In genomic region chr10:79090134-79090803, GRCh38 we compare ENCODE assay signal across 12 cellular contexts. TPM values are rescaled to one million over a fixed set of nuclear protein-coding genes. Genes with fewer than 3 reads are reported as not detected.
DNase-seq lines count a peak whose midpoint lies in the region; ATAC-seq and TF ChIP-seq lines count a peak whose summit lies in the region.
"Had no signal": no experiment of that assay in that cellular context is flagged by ENCODE, and none has a peak within 500 bp of the region (broad histone marks: within the 10 kb centered on the region; RNA-seq: fewer than 3 reads in every experiment).

No MANE protein-coding gene starts in this region.

- no peak overlapping the region for H4K8ac ChIP-seq in mesenchymal stem cell (ENCODE audit: low read length)

- H2BK5ac ChIP-seq in mesenchymal stem cell (ENCODE audit: low read depth, low read length, poor library complexity, severe bottlenecking) = no peak overlapping the region

- no peak overlapping the region for H4K91ac ChIP-seq in mesenchymal stem cell (ENCODE audit: low read length)

- H3K79me1 ChIP-seq in mesenchymal stem cell (replicated peaks; ENCODE audit: low read length, poor library complexity, severe bottlenecking) = no peaks in the 10 kb centered on the region

- H3K14ac ChIP-seq in mesenchymal stem cell (ENCODE audit: low read length in 2 of 2) = peak overlapping the region in 1 of 2 experiments; percentile 66

- H2AFZ ChIP-seq in mesenchymal stem cell (ENCODE audit: low read depth, low read length) = no peak overlapping the region

- 61% methylated on average over 6 of the region's 6 CpGs for WGBS in mesenchymal stem cell

- H3K9me3 ChIP-seq in AG04450 (ENCODE audit: control insufficient read depth, insufficient read depth, low read length) = no peaks in the 10 kb centered on the region
- no peaks in the 10 kb centered on the region for H3K9me3 ChIP-seq in mesenchymal stem cell (ENCODE audit: control insufficient read depth, low read length)
- H3K9me3 ChIP-seq: tibial artery had no signal

- H3K27me3 ChIP-seq in AG04450 (ENCODE audit: control insufficient read depth, insufficient read depth, low read length) = no peaks in the 10 kb centered on the region
- H3K27me3 ChIP-seq in mesenchymal stem cell (ENCODE audit: control insufficient read depth in 1 of 2, insufficient read depth in 1 of 2, low read length in 2 of 2) = no peaks in the 10 kb centered on the region
- H3K27me3 ChIP-seq: tibial artery had no signal

- ATAC-seq in GM18511 (IDR thresholded peaks at IDR 0.05; ENCODE audit: unreplicated experiment) (peak; percentile 74), HG02571 (IDR thresholded peaks at IDR 0.05; ENCODE audit: unreplicated experiment) (no peak), HG03045 (IDR thresholded peaks at IDR 0.05; ENCODE audit: unreplicated experiment) (no peak)

- H2BK120ac ChIP-seq in mesenchymal stem cell (ENCODE audit: low read depth, low read length) = no peak overlapping the region

- TF ChIP-seq CTCF in AG04450 (IDR thresholded peaks at IDR 0.05; ENCODE audit: low read depth, low read length) (no peak), fibroblast of pulmonary artery (IDR thresholded peaks at IDR 0.05; ENCODE audit: low read length, missing control alignments) (no peak)

- H3K4ac ChIP-seq in mesenchymal stem cell (ENCODE audit: low read depth in 1 of 2, low read length in 2 of 2) = peak overlapping the region in 1 of 2 experiments; percentile 64

- no peak overlapping the region for H3K9ac ChIP-seq in mesenchymal stem cell (ENCODE audit: low read length)

- DNase-seq in AG04450 (ENCODE audit: low read depth, low spot score) = no peak
- peak; percentile 22 for DNase-seq in NCI-H1436 (lab: John Stamatoyannopoulos, UW)
- DNase-seq in fibroblast of pulmonary artery (ENCODE audit: low read depth) = peak; percentile 58
- no peak for DNase-seq in SKM-1 treated with dmso at 0.1 percent for 144 hours (lab: John Stamatoyannopoulos, UW; ENCODE audit: unreplicated experiment)
- DNase-seq in mesenchymal stem cell = no peak
- DNase-seq: effector CD8-positive, alpha-beta T cell; SIG-M5; small intestine; tibial artery had no signal

- no peak overlapping the region for H2BK15ac ChIP-seq in mesenchymal stem cell (ENCODE audit: low read depth, poor library complexity, severe bottlenecking)

- peak overlapping the region in 1 of 2 experiments; percentile 6 for H2BK12ac ChIP-seq in mesenchymal stem cell (ENCODE audit: low read length in 2 of 2)

- H3K4me3 ChIP-seq in AG04450 (ENCODE audit: low read depth, low read length) = no peak overlapping the region
- no peak overlapping the region for H3K4me3 ChIP-seq in fibroblast of pulmonary artery (replicated peaks; ENCODE audit: low read depth, low read length)
- H3K4me3 ChIP-seq in mesenchymal stem cell (ENCODE audit: insufficient read depth in 1 of 2, low read depth in 1 of 2, low read length in 2 of 2) = peak overlapping the region in 1 of 2 experiments; percentile 10
- H3K4me3 ChIP-seq: tibial artery had no signal

- peak overlapping the region; percentile 31 for H3K27ac ChIP-seq in AG04450 (ENCODE audit: low read depth, low read length)
- no peak overlapping the region for H3K27ac ChIP-seq in mesenchymal stem cell (ENCODE audit: low read length, poor library complexity, severe bottlenecking)
- H3K27ac ChIP-seq: tibial artery had no signal

- POLR2A ChIA-PET in AG04450 (lab: Yijun Ruan, JAX) = no interaction called here

- H2AK5ac ChIP-seq in mesenchymal stem cell (ENCODE audit: low read length, severe bottlenecking) = no peak overlapping the region

- CTCF ChIA-PET in AG04450 (lab: Charles Lee) = interaction anchor here (1.3 kb wide), 1 partner anchor 106 kb away, joined by 4 read pairs; no protein-coding TSS in a partner anchor

- H3K4me2 ChIP-seq in mesenchymal stem cell (ENCODE audit: low read length, poor library complexity, severe bottlenecking) = no peak overlapping the region

- peak overlapping the region in 1 of 2 experiments; percentile 51 for H3K23ac ChIP-seq in mesenchymal stem cell (ENCODE audit: low read length in 2 of 2)

- H3K18ac ChIP-seq in mesenchymal stem cell (ENCODE audit: low read depth in 1 of 2, low read length in 2 of 2) = no peak overlapping the region

- peaks cover 13 to 46% of the 10 kb centered on the region in 2 experiments for H3K36me3 ChIP-seq in mesenchymal stem cell (ENCODE audit: control insufficient read depth in 1 of 2, insufficient read depth in 2 of 2, low read depth in 1 of 2, low read length in 2 of 2)
- H3K36me3 ChIP-seq: tibial artery had no signal

- peaks cover 67% of the 10 kb centered on the region for H3K4me1 ChIP-seq in mesenchymal stem cell (ENCODE audit: control insufficient read depth, insufficient read depth, low read depth, low read length)

RNA-seq across cellular contexts. Expression of gene ZMIZ1, which starts 21.5 kb away (rescaled TPM):
- polyA plus RNA-seq in AG04450 (2011; rRNA removed) = 7.6 and 12.8 TPM in 2 replicates
- polyA minus RNA-seq in AG04450 (2011; rRNA and poly(A)+ RNA removed) = 16.5 and 21.3 TPM in 2 replicates
- 36.4 TPM for polyA plus RNA-seq in mesenchymal stem cell (2013, experiment 1 of 2)
- polyA plus RNA-seq in mesenchymal stem cell (2013, experiment 2 of 2) = 35.8 TPM

Comparison
In these comparisons a context has a peak if more than half of its experiments do, and no peak if none do; other contexts are left out.
1. DNase-seq: peak in NCI-H1436 (single experiment) and fibroblast of pulmonary artery (single experiment); none in AG04450 (single experiment), SKM-1 treated with dmso at 0.1 percent for 144 hours (single experiment) and mesenchymal stem cell (single experiment).